In the genomic region with DNA sequence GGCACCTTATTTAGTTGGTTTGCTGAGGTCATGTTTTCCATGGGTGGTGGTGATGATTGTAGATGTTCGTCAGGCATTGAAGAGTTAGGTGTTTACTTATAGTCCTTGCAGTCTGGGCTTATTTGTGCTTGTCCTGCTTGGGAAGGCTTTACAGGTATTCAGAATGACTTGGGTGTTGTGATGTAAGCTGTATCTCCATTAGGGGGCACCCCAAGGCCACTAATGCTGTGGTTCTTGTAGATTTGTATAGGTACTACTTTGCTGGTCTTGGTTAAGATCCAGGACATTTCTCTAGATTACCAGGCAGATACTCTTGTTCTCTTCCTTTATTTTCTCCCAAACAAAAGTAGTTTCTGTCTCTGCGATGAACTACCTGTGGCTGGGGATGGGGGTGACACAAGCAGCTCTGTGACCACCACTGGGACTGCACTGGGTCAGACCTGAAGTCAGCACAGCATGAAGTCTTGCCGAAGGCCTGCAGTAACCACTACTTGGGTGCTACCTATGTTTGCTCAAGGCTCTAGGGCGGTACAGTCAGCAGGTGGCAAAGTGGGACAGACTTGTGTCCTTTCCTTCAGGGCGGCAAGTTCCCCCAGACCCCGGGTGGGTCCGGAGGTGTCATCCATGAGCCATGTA, we compare ENCODE assay signal across 9 cellular contexts. TPM values are rescaled to one million over a fixed set of nuclear protein-coding genes. Genes with fewer than 3 reads are reported as not detected.
DNase-seq lines count a peak whose midpoint lies in the region; ATAC-seq and TF ChIP-seq lines count a peak whose summit lies in the region.
"Had no signal": no experiment of that assay in that cellular context is flagged by ENCODE, and none has a peak within 500 bp of the region (broad histone marks: within the 10 kb centered on the region; RNA-seq: fewer than 3 reads in every experiment).

No MANE protein-coding gene starts in this region.

- H3K9ac ChIP-seq in Karpas-422 (ENCODE audit: low read length): no peak overlapping the region

- H3K27ac Mint-ChIP-seq in activated naive CD8-positive, alpha-beta T cell treated with anti-CD3 and anti-CD28 coated beads, Interleukin-2, amount 50 U/mL, for 24 hours: no peak overlapping the region
- peak overlapping the region; percentile 45 for H3K27ac Mint-ChIP-seq in progenitor cell of endocrine pancreas
- H3K27ac Mint-ChIP-seq: activated B cell treated with CpG ODN at 0.5 μM for 24 hours had no signal

- H3K27ac ChIP-seq in Karpas-422 (ENCODE audit: low read length): no peak overlapping the region
- H3K27ac ChIP-seq in effector memory CD4-positive, alpha-beta T cell (ENCODE audit: insufficient read depth, low read length, poor library complexity, severe bottlenecking): no peak overlapping the region

- H3K79me2 ChIP-seq in Karpas-422 (ENCODE audit: low read length): no peaks in the 10 kb centered on the region

- peak; percentile 47 for TF ChIP-seq CTCF in progenitor cell of endocrine pancreas (IDR thresholded peaks at IDR 0.05; ENCODE audit: unreplicated experiment)

- H3K9me3 ChIP-seq in Karpas-422 (ENCODE audit: low read length): no peaks in the 10 kb centered on the region
- H3K9me3 ChIP-seq in effector memory CD4-positive, alpha-beta T cell (ENCODE audit: control insufficient read depth, low read length): no peaks in the 10 kb centered on the region

- ATAC-seq in GM21360 (IDR thresholded peaks at IDR 0.05; ENCODE audit: unreplicated experiment): peak; percentile 61
- peak; percentile 48 for ATAC-seq in activated naive CD8-positive, alpha-beta T cell treated with anti-CD3 and anti-CD28 coated beads, Interleukin-2, amount 50 U/mL, for 24 hours

- DNase-seq in G401 (ENCODE audit: low spot score) (peak; percentile 15), Karpas-422 (peak; percentile 80), progenitor cell of endocrine pancreas (ENCODE audit: low spot score, unreplicated experiment) (no peak), inferior parietal cortex (ENCODE audit: extremely low spot score) (no peak), NCI-H2196 (lab: John Stamatoyannopoulos, UW; ENCODE audit: unreplicated experiment) (no peak)
- DNase-seq in activated naive CD8-positive, alpha-beta T cell treated with anti-CD3 and anti-CD28 coated beads, Interleukin-2, amount 50 U/mL, for 24 hours: peak; percentile 36
- no peak for DNase-seq in effector memory CD4-positive, alpha-beta T cell
- DNase-seq: activated B cell treated with CpG ODN at 0.5 μM for 24 hours had no signal

- no peaks in the 10 kb centered on the region for H3K36me3 ChIP-seq in Karpas-422 (ENCODE audit: insufficient read depth, low read length)
- H3K36me3 ChIP-seq in effector memory CD4-positive, alpha-beta T cell (ENCODE audit: control insufficient read depth, insufficient read depth, low read length): no peaks in the 10 kb centered on the region

- H3K9me3 Mint-ChIP-seq in activated naive CD8-positive, alpha-beta T cell treated with anti-CD3 and anti-CD28 coated beads, Interleukin-2, amount 50 U/mL, for 24 hours: peaks cover 4% of the 10 kb centered on the region
- H3K9me3 Mint-ChIP-seq in progenitor cell of endocrine pancreas (ENCODE audit: low read depth): no peaks in the 10 kb centered on the region

- H3K4me3 ChIP-seq in Karpas-422 (ENCODE audit: low read length): no peak overlapping the region
- H3K4me3 ChIP-seq in effector memory CD4-positive, alpha-beta T cell (ENCODE audit: insufficient read depth, low read depth, low read length, poor library complexity, severe bottlenecking): no peak overlapping the region

- no peak overlapping the region for H3K4me3 Mint-ChIP-seq in activated naive CD8-positive, alpha-beta T cell treated with anti-CD3 and anti-CD28 coated beads, Interleukin-2, amount 50 U/mL, for 24 hours
- no peak overlapping the region for H3K4me3 Mint-ChIP-seq in progenitor cell of endocrine pancreas (ENCODE audit: low read depth)
- H3K4me3 Mint-ChIP-seq: activated B cell treated with CpG ODN at 0.5 μM for 24 hours had no signal

- no peak overlapping the region for H3K4me2 ChIP-seq in Karpas-422 (ENCODE audit: low read depth, low read length, poor library complexity, severe bottlenecking)

- in situ Hi-C loops in G401 (cut with HindIII; ENCODE audit: low sequenced_read_pairs): no loop called here

- no peaks in the 10 kb centered on the region for H3K27me3 ChIP-seq in Karpas-422 (ENCODE audit: low read length)
- no peaks in the 10 kb centered on the region for H3K27me3 ChIP-seq in effector memory CD4-positive, alpha-beta T cell (replicated peaks; ENCODE audit: control insufficient read depth, insufficient read depth, low read length, poor library complexity, severe bottlenecking)

- peaks cover 10% of the 10 kb centered on the region for H3K27me3 Mint-ChIP-seq in activated naive CD8-positive, alpha-beta T cell treated with anti-CD3 and anti-CD28 coated beads, Interleukin-2, amount 50 U/mL, for 24 hours
- H3K27me3 Mint-ChIP-seq in progenitor cell of endocrine pancreas: no peaks in the 10 kb centered on the region

- H3K4me1 ChIP-seq in Karpas-422 (ENCODE audit: low read length): peaks cover 3% of the 10 kb centered on the region; the same call in 1 of the 2 replicates
- no peaks in the 10 kb centered on the region for H3K4me1 ChIP-seq in effector memory CD4-positive, alpha-beta T cell (ENCODE audit: control insufficient read depth, insufficient read depth, low read length, poor library complexity, severe bottlenecking)

- H4K20me1 ChIP-seq in Karpas-422 (ENCODE audit: insufficient read depth, low read depth, low read length): no peaks in the 10 kb centered on the region

- no peaks in the 10 kb centered on the region for H3K36me3 Mint-ChIP-seq in activated naive CD8-positive, alpha-beta T cell treated with anti-CD3 and anti-CD28 coated beads, Interleukin-2, amount 50 U/mL, for 24 hours (ENCODE audit: low read depth)
- H3K36me3 Mint-ChIP-seq in progenitor cell of endocrine pancreas (ENCODE audit: insufficient read depth): peaks cover 4% of the 10 kb centered on the region

- H3K4me1 Mint-ChIP-seq in activated naive CD8-positive, alpha-beta T cell treated with anti-CD3 and anti-CD28 coated beads, Interleukin-2, amount 50 U/mL, for 24 hours: no peaks in the 10 kb centered on the region
- no peaks in the 10 kb centered on the region for H3K4me1 Mint-ChIP-seq in progenitor cell of endocrine pancreas (ENCODE audit: low read depth)
- H3K4me1 Mint-ChIP-seq: activated B cell treated with CpG ODN at 0.5 μM for 24 hours had no signal

- no peaks in the 10 kb centered on the region for H3K9me2 ChIP-seq in Karpas-422 (replicated peaks; ENCODE audit: insufficient read depth, low read length)

- no peak overlapping the region for H2AFZ ChIP-seq in Karpas-422 (ENCODE audit: low read length)

RNA-seq across cellular contexts. Expression of gene FBXO33, which starts 35.8 kb away (rescaled TPM):
- 8.1 and 24.5 TPM in 2 replicates for total RNA-seq in G401 (2014; rRNA removed; shearing (Covaris generic))
- total RNA-seq in Karpas-422 (2014; rRNA removed; shearing (Covaris generic); ENCODE audit: low replicate concordance): 35.3 and 63.7 TPM in 2 replicates
- 11.7 and 13.6 TPM in 2 replicates for total RNA-seq in progenitor cell of endocrine pancreas

Comparison
In these comparisons a context has a peak if more than half of its experiments do, and no peak if none do; other contexts are left out.
1. DNase-seq: peak in G401 (single experiment), Karpas-422 (single experiment) and activated naive CD8-positive, alpha-beta T cell treated with anti-CD3 and anti-CD28 coated beads, Interleukin-2, amount 50 U/mL, for 24 hours (single experiment); none in progenitor cell of endocrine pancreas (single experiment), effector memory CD4-positive, alpha-beta T cell (0 of 3), inferior parietal cortex (single experiment) and NCI-H2196 (single experiment).